In the genomic region with DNA sequence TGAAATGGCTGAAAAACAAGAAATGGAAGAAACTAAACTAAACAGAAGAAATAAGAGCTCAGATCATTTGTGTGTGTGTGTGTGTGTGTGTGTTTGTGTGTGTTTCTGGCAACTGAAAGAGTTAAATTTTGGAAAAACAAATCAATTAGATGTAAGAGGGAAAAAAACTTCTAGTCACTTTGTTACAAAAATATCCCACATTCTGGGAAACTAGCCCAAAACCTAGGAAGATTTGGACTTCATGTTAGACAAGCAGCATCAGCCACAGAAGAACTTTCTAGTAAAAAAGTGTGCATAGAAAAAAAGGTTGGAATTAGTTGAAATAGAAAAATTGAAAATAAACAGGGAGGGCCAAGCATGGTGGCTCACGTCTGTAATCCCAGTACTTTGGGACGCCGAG, we compare ENCODE assay signal across 5 cellular contexts.
"Had no signal": no experiment of that assay in that cellular context is flagged by ENCODE, and none has a peak within 500 bp of the region (broad histone marks: within the 10 kb centered on the region; RNA-seq: fewer than 3 reads in every experiment).

No MANE protein-coding gene starts in this region.

- H2AFZ ChIP-seq: GM23338 had no signal

- H3K4me2 ChIP-seq: GM23338 had no signal

- DNase-seq: H9, HCEC 1CT, IMR-90 had no signal

- H3K4me3 ChIP-seq: GM23338, K562 had no signal
